16 cellular contexts compared by ENCODE assay signal in the genomic region with DNA sequence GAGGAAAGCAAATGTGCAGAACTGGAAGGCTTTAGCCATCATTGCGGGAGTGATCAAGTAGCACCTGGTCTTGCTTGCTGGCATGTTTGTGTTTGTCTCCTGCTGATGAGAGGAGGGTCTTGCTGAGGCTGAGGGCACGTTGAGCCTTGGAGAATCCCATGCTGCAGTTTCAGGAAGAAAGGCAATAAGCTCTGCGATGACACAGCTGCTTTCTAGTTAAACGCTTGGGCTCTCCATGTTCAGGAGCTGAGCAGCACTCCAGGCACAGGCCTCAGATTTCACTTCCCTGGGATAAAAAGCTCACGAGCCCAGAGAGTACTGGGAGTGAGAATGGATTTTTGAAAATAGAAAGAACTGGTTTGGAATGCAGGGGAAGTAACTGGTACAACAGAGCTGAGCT.
A peak's percentile ranks its signal among the peaks of the same experiment; 100 is the strongest.
DNase-seq lines count a peak whose midpoint lies in the region; ATAC-seq, FAIRE-seq and TF ChIP-seq lines count a peak whose summit lies in the region.
"Had no signal": no experiment of that assay in that cellular context is flagged by ENCODE, and none has a peak within 500 bp of the region (broad histone marks: within the 10 kb centered on the region; RNA-seq: fewer than 3 reads in every experiment).

No MANE protein-coding gene starts in this region.

- H3K4me3 ChIP-seq in H1 (ENCODE audit: extremely low read depth in 1 of 4, insufficient read depth in 2 of 4, low read depth in 3 of 4, low read length in 4 of 4) = no peak overlapping the region

- CTCF ChIA-PET in H1 (lab: Charles Lee; ENCODE audit: partially characterized antibody) = interaction anchor here (1.1 kb wide), 2 partner anchors 38 to 47 kb away, joined by 3 to 4 read pairs; no protein-coding TSS in a partner anchor

- no peak for ATAC-seq in stimulated activated naive B cell treated with anti-CD40 and anti-IgM and Interleukin-4, amounts not matched to agents 10 μg/mL and 1 μg/mL and 100 μg/mL, for 72 hours (replicated peaks)
- ATAC-seq in HG03378 (IDR thresholded peaks at IDR 0.05; ENCODE audit: unreplicated experiment) = no peak

- DNase-seq in NCI-H146 (lab: John Stamatoyannopoulos, UW) = peak; percentile 31
- no peak for DNase-seq in NCI-H146 treated with DMSO at 0.1 percent for 48 hours (lab: John Stamatoyannopoulos, UW; ENCODE audit: unreplicated experiment)
- DNase-seq in H1 (ENCODE audit: low read depth in 1 of 2, low spot score in 2 of 2) = no peak
- DNase-seq in nephron progenitor cell = peak; percentile 14
- no peak for DNase-seq in stimulated activated naive B cell treated with anti-CD40 and anti-IgM and Interleukin-4, amounts not matched to agents 10 μg/mL and 1 μg/mL and 100 μg/mL, for 72 hours
- DNase-seq in Kasumi-1 (lab: John Stamatoyannopoulos, UW) = no peak
- DNase-seq in COLO668 (lab: John Stamatoyannopoulos, UW; ENCODE audit: unreplicated experiment) = no peak
- DNase-seq: 8988T; BE2C; Calu3; CD4-positive, alpha-beta T cell; DMS79; NCI-H1694; NCI-H226; NCI-H774 had no signal

- H3K9me3 Mint-ChIP-seq in nephron progenitor cell = no peaks in the 10 kb centered on the region
- no peaks in the 10 kb centered on the region for H3K9me3 Mint-ChIP-seq in stimulated activated naive B cell treated with anti-CD40 and anti-IgM and Interleukin-4, amounts not matched to agents 10 μg/mL and 1 μg/mL and 100 μg/mL, for 72 hours
- H3K9me3 Mint-ChIP-seq: CD4-positive, alpha-beta T cell had no signal

- POLR2A ChIA-PET in H1 (lab: Charles Lee; ENCODE audit: partially characterized antibody) = no interaction called here

- no peak for TF ChIP-seq POLR2A in H1 (IDR thresholded peaks at IDR 0.05; ENCODE audit: control extremely low read depth in 1 of 2, low read depth in 2 of 2, low read length in 2 of 2)

- no peak overlapping the region for H3K56ac ChIP-seq in H1 (replicated peaks; ENCODE audit: insufficient read length, low read depth, low read length)

- no peak overlapping the region for H4K5ac ChIP-seq in H1 (ENCODE audit: insufficient read length, low read depth, low read length)

- H3K23ac ChIP-seq in H1 (ENCODE audit: insufficient read length) = no peak overlapping the region

- no peak overlapping the region for H3K4ac ChIP-seq in H1 (replicated peaks; ENCODE audit: insufficient read length, low read depth, low read length)

- H3K79me1 ChIP-seq in H1 (ENCODE audit: low read depth, low read length) = no peaks in the 10 kb centered on the region

- no peak overlapping the region for H2AK5ac ChIP-seq in H1 (ENCODE audit: low read depth, low read length)

- TF ChIP-seq RAD21 in H1 (IDR thresholded peaks at IDR 0.05 in 1 of 2, conservative IDR thresholded peaks at IDR 0.05 in 1 of 2; ENCODE audit: low read depth in 2 of 2, low read length in 2 of 2) = no peak

- H3K9ac ChIP-seq in H1 (replicated peaks in 1 of 4; ENCODE audit: extremely low read depth in 1 of 4, low read depth in 3 of 4, low read length in 3 of 4) = no peak overlapping the region

- no peak overlapping the region for H3K27ac ChIP-seq in H1 (ENCODE audit: low read depth, low read length)

- peaks cover 8% of the 10 kb centered on the region for H3K27me3 Mint-ChIP-seq in nephron progenitor cell (ENCODE audit: low read depth, poor library complexity)
- H3K27me3 Mint-ChIP-seq in stimulated activated naive B cell treated with anti-CD40 and anti-IgM and Interleukin-4, amounts not matched to agents 10 μg/mL and 1 μg/mL and 100 μg/mL, for 72 hours = no peaks in the 10 kb centered on the region
- H3K27me3 Mint-ChIP-seq: CD4-positive, alpha-beta T cell had no signal

- no peak overlapping the region for H2BK5ac ChIP-seq in H1 (ENCODE audit: low read depth, low read length)

- H3K14ac ChIP-seq in H1 (ENCODE audit: insufficient read length) = no peak overlapping the region

- H3K4me1 Mint-ChIP-seq in nephron progenitor cell = peaks cover 23% of the 10 kb centered on the region
- peaks cover 11 to 48% of the 10 kb centered on the region in 2 donors for H3K4me1 Mint-ChIP-seq in stimulated activated naive B cell treated with anti-CD40 and anti-IgM and Interleukin-4, amounts not matched to agents 10 μg/mL and 1 μg/mL and 100 μg/mL, for 72 hours

- H4K8ac ChIP-seq in H1 (ENCODE audit: extremely low read depth, insufficient read depth, low read length) = peak overlapping the region; percentile 12; the same call in 1 of the 2 replicates

- no peaks in the 10 kb centered on the region for H4K20me1 ChIP-seq in H1 (replicated peaks in 1 of 2; ENCODE audit: control insufficient read depth in 1 of 2, insufficient read depth in 2 of 2, low read length in 2 of 2)

- FAIRE-seq in H1 (lab: Jason Lieb, UNC) = no peak

- peak overlapping the region; percentile 21 for H3K27ac Mint-ChIP-seq in nephron progenitor cell
- peak overlapping the region; percentile 33 for H3K27ac Mint-ChIP-seq in stimulated activated naive B cell treated with anti-CD40 and anti-IgM and Interleukin-4, amounts not matched to agents 10 μg/mL and 1 μg/mL and 100 μg/mL, for 72 hours
- H3K27ac Mint-ChIP-seq: CD4-positive, alpha-beta T cell had no signal

- no peak overlapping the region for H3K4me3 Mint-ChIP-seq in nephron progenitor cell
- H3K4me3 Mint-ChIP-seq in stimulated activated naive B cell treated with anti-CD40 and anti-IgM and Interleukin-4, amounts not matched to agents 10 μg/mL and 1 μg/mL and 100 μg/mL, for 72 hours = no peak overlapping the region
- H3K4me3 Mint-ChIP-seq: CD4-positive, alpha-beta T cell had no signal

- H2BK120ac ChIP-seq in H1 (replicated peaks; ENCODE audit: low read depth, low read length) = no peak overlapping the region

- H3K18ac ChIP-seq in H1 (ENCODE audit: extremely low read depth, low read length) = no peak overlapping the region

- 67% methylated on average over 5 of the region's 5 CpGs; no CpG with 5 or more reads in 1 of the 2 experiments for WGBS in H1 (ENCODE audit: extremely low coverage in 1 of 2, insufficient coverage in 1 of 2, insufficient read length in 1 of 2, insufficient replicate concordance in 2 of 2, low coverage in 1 of 2, low lambda C conversion rate in 2 of 2, missing lambda C conversion rate in 1 of 2), 2 experiments

- no peaks in the 10 kb centered on the region for H3K36me3 Mint-ChIP-seq in nephron progenitor cell (ENCODE audit: low read depth)
- H3K36me3 Mint-ChIP-seq in stimulated activated naive B cell treated with anti-CD40 and anti-IgM and Interleukin-4, amounts not matched to agents 10 μg/mL and 1 μg/mL and 100 μg/mL, for 72 hours = peaks cover 39 to 64% of the 10 kb centered on the region in 2 donors

- peaks cover 1% of the 10 kb centered on the region; the same call in 1 of the 2 replicates for H3K23me2 ChIP-seq in H1 (ENCODE audit: low read depth, low read length)

- H3K4me2 ChIP-seq in H1 (ENCODE audit: insufficient read depth in 1 of 2, low read depth in 2 of 2, low read length in 2 of 2) = no peak overlapping the region; a peak in 1 of 4 replicates

- H3K9me3 ChIP-seq in H1 (ENCODE audit: insufficient read depth in 2 of 2, low read depth in 1 of 2, low read length in 1 of 2) = no peaks in the 10 kb centered on the region
- H3K9me3 ChIP-seq: BE2C had no signal

- TF ChIP-seq CTCF in H1 (IDR thresholded peaks at IDR 0.05; ENCODE audit: control extremely low read depth in 1 of 3, insufficient read depth in 1 of 3, low read depth in 1 of 3, low read length in 3 of 3) (no peak), nephron progenitor cell (IDR thresholded peaks at IDR 0.05) (no peak)

- peak overlapping the region; percentile 60 for H2AFZ ChIP-seq in H1 (ENCODE audit: low read length)

- H3K4me1 ChIP-seq in H1 (replicated peaks in 1 of 4; ENCODE audit: control insufficient read depth in 3 of 4, insufficient read depth in 4 of 4, low read length in 3 of 4) = peaks cover 0 to 2% (median 0%) of the 10 kb centered on the region in 4 experiments; a peak in 1 of 7 replicates
- H3K4me1 ChIP-seq: BE2C had no signal

- H3K79me2 ChIP-seq in H1 (ENCODE audit: control insufficient read depth in 1 of 2, insufficient read depth in 2 of 2, low read length in 2 of 2) = no peaks in the 10 kb centered on the region

- H2BK15ac ChIP-seq in H1 (ENCODE audit: low read length) = no peak overlapping the region

- no peak for TF ChIP-seq EP300 in H1 (IDR thresholded peaks at IDR 0.05; ENCODE audit: borderline replicate concordance in 1 of 2, low read depth in 2 of 2, low read length in 2 of 2)

- no peak overlapping the region for H2BK20ac ChIP-seq in H1 (ENCODE audit: low read length)

- no peak overlapping the region for H2BK12ac ChIP-seq in H1 (ENCODE audit: low read depth, low read length)

- H3K27me3 ChIP-seq in H1 (replicated peaks in 1 of 4; ENCODE audit: control insufficient read depth in 3 of 4, extremely low read depth in 1 of 4, insufficient read depth in 3 of 4, low read length in 3 of 4) = no peaks in the 10 kb centered on the region
- H3K27me3 ChIP-seq: BE2C had no signal

- H4K91ac ChIP-seq in H1 (replicated peaks; ENCODE audit: insufficient read length, low read length) = no peak overlapping the region

- H3K36me3 ChIP-seq in H1 (ENCODE audit: control insufficient read depth in 2 of 4, insufficient read depth in 4 of 4, low read length in 3 of 4) = no peaks in the 10 kb centered on the region
- H3K36me3 ChIP-seq: BE2C had no signal

TF ChIP-seq in H1, 55 proteins besides CTCF, POLR2A, EP300 and RAD21 (continues in another document):
- no peak for TF ChIP-seq BCL11A (IDR thresholded peaks at IDR 0.05; ENCODE audit: low read depth in 2 of 2, low read length in 2 of 2)
- TF ChIP-seq BRCA1 (IDR thresholded peaks at IDR 0.05; ENCODE audit: low read depth, low read length) = no peak
- TF ChIP-seq POU5F1 (IDR thresholded peaks at IDR 0.05; ENCODE audit: low read depth, low read length) = no peak
- TF ChIP-seq POLR2AphosphoS5 (IDR thresholded peaks at IDR 0.05; ENCODE audit: low read depth, low read length) = no peak
- TF ChIP-seq PHF8 (conservative IDR thresholded peaks at IDR 0.05; ENCODE audit: low read depth, low read length) = no peak

Comparison
In these comparisons a context has a peak if more than half of its experiments do, and no peak if none do; other contexts are left out.
1. DNase-seq: peak in NCI-H146 (single experiment) and nephron progenitor cell (single experiment); none in NCI-H146 treated with DMSO at 0.1 percent for 48 hours (single experiment), H1 (0 of 2), stimulated activated naive B cell treated with anti-CD40 and anti-IgM and Interleukin-4, amounts not matched to agents 10 μg/mL and 1 μg/mL and 100 μg/mL, for 72 hours (single experiment), Kasumi-1 (0 of 2) and COLO668 (single experiment).